8 cellular contexts compared by ENCODE assay signal in the genomic region with DNA sequence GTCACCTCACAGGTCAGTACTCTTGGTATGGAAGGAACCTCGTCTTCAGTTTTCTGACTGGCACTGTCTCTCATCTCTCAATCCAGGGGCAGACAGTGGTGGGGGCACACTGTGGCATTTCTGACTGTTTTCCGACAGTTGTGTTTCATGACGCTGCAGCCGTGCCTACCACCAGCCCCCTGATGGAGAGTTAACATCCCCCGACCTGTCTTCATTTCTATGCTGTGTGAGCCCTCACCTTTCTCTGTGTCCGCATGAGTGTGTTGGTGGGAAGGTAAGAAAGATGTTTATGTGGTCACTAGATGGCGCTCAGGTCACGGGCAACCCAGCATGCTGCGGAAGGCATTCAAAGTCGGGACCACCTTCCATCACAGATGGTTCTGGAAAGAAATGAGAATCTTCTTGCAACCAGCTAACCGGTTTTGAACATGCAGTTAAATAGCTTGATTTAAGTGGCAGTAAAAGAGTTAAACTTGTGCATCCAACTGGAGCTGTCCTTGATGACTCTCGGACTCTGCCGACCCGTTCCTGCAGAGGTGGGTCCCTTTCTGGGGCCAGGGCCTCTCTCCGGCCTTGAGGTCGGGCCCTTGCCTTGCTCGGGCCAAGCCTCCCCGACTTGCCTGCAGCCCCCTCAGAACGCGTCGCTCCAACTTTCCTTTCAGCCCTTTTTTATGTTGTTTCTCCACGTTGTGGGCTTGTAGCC.
DNase-seq lines count a peak whose midpoint lies in the region; ATAC-seq and TF ChIP-seq lines count a peak whose summit lies in the region.

No MANE protein-coding gene starts in this region.

- TF ChIP-seq EP300 in transverse colon (IDR thresholded peaks at IDR 0.05; ENCODE audit: low read depth): no peak

- H3K4me3 Mint-ChIP-seq in activated T-cell treated with anti-CD3 and anti-CD28 coated beads, Interleukin-2, amount 50 U/mL, for 24 hours: peak overlapping the region; percentile 40
- no peak overlapping the region for H3K4me3 Mint-ChIP-seq in nephron

- DNase-seq in NCI-H2029 treated with DMSO at 0.1 percent for 48 hours (lab: John Stamatoyannopoulos, UW) (peak; percentile 25), NCI-H2029 (lab: John Stamatoyannopoulos, UW) (no peak), NOMO-1 treated with DMSO at 0.1 percent for 48 hours (lab: John Stamatoyannopoulos, UW; ENCODE audit: unreplicated experiment) (peak; percentile 31), fibroblast of mammary gland (ENCODE audit: low read depth) (peak; percentile 56), transverse colon (peak; percentile 36)
- peak; percentile 60 for DNase-seq in activated T-cell treated with anti-CD3 and anti-CD28 coated beads, Interleukin-2, amount 50 U/mL, for 24 hours

- no peak overlapping the region for H3K4me3 ChIP-seq in fibroblast of mammary gland (ENCODE audit: control insufficient read depth, low read depth, low read length)
- peak overlapping the region in 3 of 4 donors; percentile 3 to 29 (median 11) for H3K4me3 ChIP-seq in transverse colon

- 45 to 75% methylated on average over 5 to 22 of the region's 22 CpGs for WGBS in transverse colon (ENCODE audit: low coverage in 1 of 2), 2 donors

- H3K4me1 ChIP-seq in transverse colon: peaks cover 0 to 19% (median 8%) of the 10 kb centered on the region in 4 donors

- H3K27me3 ChIP-seq in transverse colon: peaks cover 10% of the 10 kb centered on the region

- H3K9me3 ChIP-seq in transverse colon: no peaks in the 10 kb centered on the region

- H3K27ac ChIP-seq in transverse colon: peak overlapping the region in 1 of 4 donors; percentile 39

- ATAC-seq in HG03439 (IDR thresholded peaks at IDR 0.05; ENCODE audit: unreplicated experiment): peak; percentile 51

- TF ChIP-seq CTCF in fibroblast of mammary gland (conservative IDR thresholded peaks at IDR 0.05; ENCODE audit: control insufficient read depth, insufficient read depth, low read depth, low read length): peak; percentile 84
- peak; percentile 73 to 81 (median 77) for TF ChIP-seq CTCF in nephron (IDR thresholded peaks at IDR 0.05; ENCODE audit: unreplicated experiment in 3 of 3)
- peak; percentile 54 to 61 (median 58) for TF ChIP-seq CTCF in transverse colon (IDR thresholded peaks at IDR 0.05)

- H3K36me3 ChIP-seq in transverse colon: no peaks in the 10 kb centered on the region

- H3K27me3 Mint-ChIP-seq in activated T-cell treated with anti-CD3 and anti-CD28 coated beads, Interleukin-2, amount 50 U/mL, for 24 hours: peaks cover 30% of the 10 kb centered on the region
- H3K27me3 Mint-ChIP-seq in nephron (ENCODE audit: low read depth): peaks cover 57% of the 10 kb centered on the region

- H3K9me3 Mint-ChIP-seq in activated T-cell treated with anti-CD3 and anti-CD28 coated beads, Interleukin-2, amount 50 U/mL, for 24 hours: no peaks in the 10 kb centered on the region
- H3K9me3 Mint-ChIP-seq in nephron: peaks cover 9% of the 10 kb centered on the region

- no peak overlapping the region for H3K27ac Mint-ChIP-seq in activated T-cell treated with anti-CD3 and anti-CD28 coated beads, Interleukin-2, amount 50 U/mL, for 24 hours
- no peak overlapping the region for H3K27ac Mint-ChIP-seq in nephron

- no peak for TF ChIP-seq POLR2A in transverse colon (IDR thresholded peaks at IDR 0.05)

- no peaks in the 10 kb centered on the region for H3K36me3 Mint-ChIP-seq in activated T-cell treated with anti-CD3 and anti-CD28 coated beads, Interleukin-2, amount 50 U/mL, for 24 hours (ENCODE audit: low read depth)
- H3K36me3 Mint-ChIP-seq in nephron (ENCODE audit: low read depth): peaks cover 5% of the 10 kb centered on the region

- in situ Hi-C loops in transverse colon (cut with MboI; ENCODE audit: low pct_ligation_motif_present in 1 of 4, low pct_unique_long_range_greater_than_20kb in 1 of 4, low sequenced_read_pairs in 3 of 4): loop anchor here in 3 of 4 donors (25.0 kb wide), 3 partner anchors 617 to 1192 kb away; no protein-coding TSS in a partner anchor

- intact Hi-C loops in transverse colon (cut with DNase I; ENCODE audit: low total_unique reads): loop anchor here (2.0 kb wide), 1 partner anchor 605 kb away; no protein-coding TSS in a partner anchor

- H3K4me1 Mint-ChIP-seq in activated T-cell treated with anti-CD3 and anti-CD28 coated beads, Interleukin-2, amount 50 U/mL, for 24 hours (ENCODE audit: low read depth): peaks cover 10% of the 10 kb centered on the region
- H3K4me1 Mint-ChIP-seq in nephron: no peaks in the 10 kb centered on the region
